Comparison of ENCODE assay signal across 22 cellular contexts in the genomic region with DNA sequence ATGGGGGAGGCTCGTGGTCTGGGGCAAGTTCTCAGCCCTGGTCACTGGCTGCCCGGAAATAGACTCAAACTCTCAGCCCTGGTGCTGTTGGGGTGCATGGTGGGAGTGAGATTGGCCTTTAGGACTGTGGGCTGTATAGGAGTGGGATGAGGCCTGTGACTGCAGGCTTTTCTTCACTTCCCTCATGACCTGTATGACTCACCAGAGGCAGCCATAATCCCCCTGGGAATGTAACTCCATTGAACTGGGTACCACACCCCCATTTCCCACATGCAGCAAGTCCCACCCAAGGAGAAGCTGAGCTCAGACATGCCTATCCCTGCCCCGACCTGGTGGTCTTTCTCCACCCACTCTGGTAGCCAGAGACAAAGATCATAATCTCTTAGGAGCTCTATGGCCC.
A peak's percentile ranks its signal among the peaks of the same experiment; 100 is the strongest.
DNase-seq lines count a peak whose midpoint lies in the region; ATAC-seq and FAIRE-seq lines count a peak whose summit lies in the region.
"Had no signal": no experiment of that assay in that cellular context is flagged by ENCODE, and none has a peak within 500 bp of the region (broad histone marks: within the 10 kb centered on the region; RNA-seq: fewer than 3 reads in every experiment).

No MANE protein-coding gene starts in this region.

- H3K4me1 Mint-ChIP-seq in activated naive CD8-positive, alpha-beta T cell treated with anti-CD3 and anti-CD28 coated beads, Interleukin-2, amount 50 U/mL, for 24 hours = no peaks in the 10 kb centered on the region

- H3K9me3 ChIP-seq in small intestine (ENCODE audit: control insufficient read depth, low read depth) = no peaks in the 10 kb centered on the region

- H3K27me3 ChIP-seq in small intestine (ENCODE audit: control insufficient read depth in 2 of 2, insufficient read depth in 2 of 2, low read length in 2 of 2) = no peaks in the 10 kb centered on the region
- H3K27me3 ChIP-seq: ascending aorta, right atrium auricular region had no signal

- H3K27me3 Mint-ChIP-seq in activated naive CD8-positive, alpha-beta T cell treated with anti-CD3 and anti-CD28 coated beads, Interleukin-2, amount 50 U/mL, for 24 hours = peaks cover 8% of the 10 kb centered on the region

- no peak overlapping the region for H3K27ac Mint-ChIP-seq in activated naive CD8-positive, alpha-beta T cell treated with anti-CD3 and anti-CD28 coated beads, Interleukin-2, amount 50 U/mL, for 24 hours
- H3K27ac Mint-ChIP-seq: activated T-cell treated with anti-CD3 and anti-CD28 coated beads, Interleukin-2, amount 50 U/mL, for 72 hours had no signal

- no peak for FAIRE-seq in small intestine (lab: Jason Lieb, UNC)
- FAIRE-seq: islet of Langerhans had no signal

- WGBS in small intestine, 3 donors = 33 to 62% (median 57%) methylated on average over 3 of the region's 3 CpGs

- H3K36me3 Mint-ChIP-seq in activated naive CD8-positive, alpha-beta T cell treated with anti-CD3 and anti-CD28 coated beads, Interleukin-2, amount 50 U/mL, for 24 hours (ENCODE audit: low read depth) = no peaks in the 10 kb centered on the region

- H3K9me3 Mint-ChIP-seq in activated naive CD8-positive, alpha-beta T cell treated with anti-CD3 and anti-CD28 coated beads, Interleukin-2, amount 50 U/mL, for 24 hours = peaks cover 4% of the 10 kb centered on the region
- H3K9me3 Mint-ChIP-seq: activated T-cell treated with anti-CD3 and anti-CD28 coated beads, Interleukin-2, amount 50 U/mL, for 72 hours had no signal

- H3K27ac ChIP-seq in small intestine (ENCODE audit: low read depth in 1 of 2, low read length in 1 of 2) = no peak overlapping the region
- H3K27ac ChIP-seq: 22Rv1, ascending aorta, right atrium auricular region had no signal

- H3K36me3 ChIP-seq in small intestine (ENCODE audit: control insufficient read depth in 2 of 2, insufficient read depth in 2 of 2, low read length in 2 of 2) = no peaks in the 10 kb centered on the region
- H3K36me3 ChIP-seq: ascending aorta, right atrium auricular region had no signal

- DNase-seq in DMS53 (lab: John Stamatoyannopoulos, UW) (peak; percentile 2), DMS53 treated with DMSO at 0.1 percent for 48 hours (lab: John Stamatoyannopoulos, UW; ENCODE audit: unreplicated experiment) (no peak), SW480 (ENCODE audit: low spot score) (peak; percentile 24), fibroblast of peridontal ligament (ENCODE audit: extremely low read depth) (peak; percentile 13), small intestine (peak; percentile 17), NOMO-1 (lab: John Stamatoyannopoulos, UW; ENCODE audit: unreplicated experiment in 2 of 2) (no peak)
- no peak for DNase-seq in activated naive CD8-positive, alpha-beta T cell treated with anti-CD3 and anti-CD28 coated beads, Interleukin-2, amount 50 U/mL, for 24 hours
- no peak for DNase-seq in stimulated activated CD4-positive, alpha-beta T cell treated with anti-CD3 and anti-CD28 coated beads, Interleukin-2, amount 100 ng/mL, for 24 hours
- DNase-seq: activated naive CD4-positive, alpha-beta T cell treated with anti-CD3 and anti-CD28 coated beads, Interleukin-2, amount 50 U/mL, for 16 hours; activated T-cell treated with anti-CD3 and anti-CD28 coated beads, Interleukin-2, amount 50 U/mL, for 72 hours; effector memory CD4-positive, alpha-beta T cell; GDM1; hippocampal formation; Kasumi-1; NCI-H2081 treated with DMSO at 0.1 percent for 48 hours; NCI-H446 treated with DMSO at 0.1 percent for 48 hours; nucleus accumbens; stimulated activated CD4-positive, alpha-beta T cell treated with anti-CD3 and anti-CD28 coated beads, Interleukin-15, amount 100 ng/mL, for 24 hours had no signal

- H3K4me3 Mint-ChIP-seq in activated naive CD8-positive, alpha-beta T cell treated with anti-CD3 and anti-CD28 coated beads, Interleukin-2, amount 50 U/mL, for 24 hours = no peak overlapping the region
- H3K4me3 Mint-ChIP-seq: activated T-cell treated with anti-CD3 and anti-CD28 coated beads, Interleukin-2, amount 50 U/mL, for 72 hours had no signal

- H3K4me1 ChIP-seq in small intestine (ENCODE audit: control insufficient read depth in 2 of 2, insufficient read depth in 1 of 2, low read depth in 1 of 2, low read length in 1 of 2) = peaks cover 6 to 10% of the 10 kb centered on the region in 2 donors
- H3K4me1 ChIP-seq: right atrium auricular region had no signal

- H3K4me3 ChIP-seq in small intestine (ENCODE audit: low read depth in 1 of 2, low read length in 2 of 2) = no peak overlapping the region
- H3K4me3 ChIP-seq: ascending aorta, right atrium auricular region had no signal

- ATAC-seq in activated naive CD8-positive, alpha-beta T cell treated with anti-CD3 and anti-CD28 coated beads, Interleukin-2, amount 50 U/mL, for 24 hours = no peak
- ATAC-seq: activated T-cell treated with anti-CD3 and anti-CD28 coated beads, Interleukin-2, amount 50 U/mL, for 72 hours had no signal

Comparison
In these comparisons a context has a peak if more than half of its experiments do, and no peak if none do; other contexts are left out.
1. DNase-seq: peak in DMS53 (single experiment), SW480 (single experiment), fibroblast of peridontal ligament (single experiment) and small intestine (single experiment); none in DMS53 treated with DMSO at 0.1 percent for 48 hours (single experiment), NOMO-1 (0 of 2), activated naive CD8-positive, alpha-beta T cell treated with anti-CD3 and anti-CD28 coated beads, Interleukin-2, amount 50 U/mL, for 24 hours (single experiment) and stimulated activated CD4-positive, alpha-beta T cell treated with anti-CD3 and anti-CD28 coated beads, Interleukin-2, amount 100 ng/mL, for 24 hours (0 of 2).